In genomic region chr3:71443332-71443731, GRCh38 we compare ENCODE assay signal across 10 cellular contexts.
A peak's percentile ranks its signal among the peaks of the same experiment; 100 is the strongest.
DNase-seq lines count a peak whose midpoint lies in the region; ATAC-seq and TF ChIP-seq lines count a peak whose summit lies in the region.
"Had no signal": no experiment of that assay in that cellular context is flagged by ENCODE, and none has a peak within 500 bp of the region (broad histone marks: within the 10 kb centered on the region; RNA-seq: fewer than 3 reads in every experiment).

No MANE protein-coding gene starts in this region.

- H3K27me3 ChIP-seq in DOHH2 (ENCODE audit: control insufficient read depth, low read length) = no peaks in the 10 kb centered on the region
- no peaks in the 10 kb centered on the region for H3K27me3 ChIP-seq in effector memory CD4-positive, alpha-beta T cell (replicated peaks; ENCODE audit: control insufficient read depth, insufficient read depth, low read length, poor library complexity, severe bottlenecking)

- no peak for TF ChIP-seq CTCF in DOHH2 (IDR thresholded peaks at IDR 0.05; ENCODE audit: low read depth, low read length, poor library complexity, severe bottlenecking)
- no peak for TF ChIP-seq CTCF in RWPE1 (conservative IDR thresholded peaks at IDR 0.05; ENCODE audit: low read depth)

- peak overlapping the region; percentile 91 for H3K4me2 ChIP-seq in DOHH2 (ENCODE audit: low read length)

- H4K20me1 ChIP-seq in DOHH2 (ENCODE audit: control insufficient read depth, insufficient read depth, low read depth, low read length) = no peaks in the 10 kb centered on the region

- H3K27ac ChIP-seq in DOHH2 (ENCODE audit: low read depth, low read length) (peak overlapping the region; percentile 99), RWPE1 (peak overlapping the region; percentile 94), skin epidermis (peak overlapping the region in 20 of 21 experiments; percentile 45 to 95 (median 80))
- peak overlapping the region; percentile 78 for H3K27ac ChIP-seq in effector memory CD4-positive, alpha-beta T cell (ENCODE audit: insufficient read depth, low read length, poor library complexity, severe bottlenecking)

- H3F3A ChIP-seq in DOHH2 (ENCODE audit: control insufficient read depth, insufficient read depth) = peaks cover 34% of the 10 kb centered on the region

- H3K9me2 ChIP-seq in DOHH2 (replicated peaks; ENCODE audit: control insufficient read depth, low read length) = no peaks in the 10 kb centered on the region

- peaks cover 81% of the 10 kb centered on the region for H3K79me2 ChIP-seq in DOHH2 (ENCODE audit: control insufficient read depth, low read length)

- peaks cover 94% of the 10 kb centered on the region for H3K4me1 ChIP-seq in DOHH2 (ENCODE audit: control insufficient read depth, low read length)
- peaks cover 91% of the 10 kb centered on the region for H3K4me1 ChIP-seq in effector memory CD4-positive, alpha-beta T cell (ENCODE audit: control insufficient read depth, insufficient read depth, low read length, poor library complexity, severe bottlenecking)

- H3K36me3 ChIP-seq in DOHH2 (ENCODE audit: control insufficient read depth, low read length) = peaks cover 9% of the 10 kb centered on the region
- no peaks in the 10 kb centered on the region for H3K36me3 ChIP-seq in effector memory CD4-positive, alpha-beta T cell (ENCODE audit: control insufficient read depth, insufficient read depth, low read length)

- H3K4me3 ChIP-seq in DOHH2 (ENCODE audit: low read length) = peak overlapping the region; percentile 75
- no peak overlapping the region for H3K4me3 ChIP-seq in effector memory CD4-positive, alpha-beta T cell (ENCODE audit: insufficient read depth, low read depth, low read length, poor library complexity, severe bottlenecking)
- no peak overlapping the region for H3K4me3 ChIP-seq in skin epidermis

- POLR2A ChIA-PET in RWPE1 (lab: Yijun Ruan, JAX; ENCODE audit: low non-redundant PET) = no interaction called here

- DNase-seq in RWPE1 (ENCODE audit: low spot score) = no peak
- DNase-seq in effector memory CD4-positive, alpha-beta T cell = no peak
- DNase-seq in GOT3 (lab: John Stamatoyannopoulos, UW) = no peak
- DNase-seq in NCI-H187 treated with DMSO at 0.1 percent for 48 hours (lab: John Stamatoyannopoulos, UW) = no peak
- DNase-seq: DMS79, erythroblast had no signal

- CTCF ChIA-PET in RWPE1 (lab: Yijun Ruan, JAX) = no interaction called here

- no peaks in the 10 kb centered on the region for H3K9me3 ChIP-seq in DOHH2 (ENCODE audit: control insufficient read depth, insufficient read depth, low read length)
- no peaks in the 10 kb centered on the region for H3K9me3 ChIP-seq in effector memory CD4-positive, alpha-beta T cell (ENCODE audit: control insufficient read depth, low read length)

- ATAC-seq in HG02852 (IDR thresholded peaks at IDR 0.05; ENCODE audit: unreplicated experiment) (no peak), HG02763 (IDR thresholded peaks at IDR 0.05; ENCODE audit: unreplicated experiment) (no peak)
